11 cellular contexts compared by ENCODE assay signal in genomic region chrX:2829066-2829430, GRCh38. TPM values are rescaled to one million over a fixed set of nuclear protein-coding genes. Genes with fewer than 3 reads are reported as not detected.
DNase-seq lines count a peak whose midpoint lies in the region; ATAC-seq and TF ChIP-seq lines count a peak whose summit lies in the region.
"Had no signal": no experiment of that assay in that cellular context is flagged by ENCODE, and none has a peak within 500 bp of the region (broad histone marks: within the 10 kb centered on the region; RNA-seq: fewer than 3 reads in every experiment).

No MANE protein-coding gene starts in this region.

- H3K27me3 Mint-ChIP-seq in CD8-positive, alpha-beta memory T cell, result peaks cover 25 to 27% of the 10 kb centered on the region in 2 donors

- WGBS in gastroesophageal sphincter (ENCODE audit: low coverage in 1 of 2), 2 donors, result no CpG with 5 or more reads among the region's 35 CpGs

- H3K36me3 Mint-ChIP-seq in CD8-positive, alpha-beta memory T cell, result no peaks in the 10 kb centered on the region
- H3K36me3 Mint-ChIP-seq: naive thymus-derived CD4-positive, alpha-beta T cell had no signal

- H3K4me3 Mint-ChIP-seq in CD8-positive, alpha-beta memory T cell, result peak overlapping the region in 1 of 7 donors; percentile 26

- no peaks in the 10 kb centered on the region for H3K4me1 Mint-ChIP-seq in CD8-positive, alpha-beta memory T cell

- H3K36me3 ChIP-seq in Peyer's patch, result no peaks in the 10 kb centered on the region
- no peaks in the 10 kb centered on the region for H3K36me3 ChIP-seq in gastroesophageal sphincter
- no peaks in the 10 kb centered on the region for H3K36me3 ChIP-seq in osteoblast (ENCODE audit: insufficient read depth, low read length)
- H3K36me3 ChIP-seq in CD8-positive, alpha-beta memory T cell (ENCODE audit: insufficient read depth, low read length), result no peaks in the 10 kb centered on the region

- POLR2A ChIA-PET in CD8-positive, alpha-beta memory T cell (lab: Charles Lee), result no interaction called here

- TF ChIP-seq POLR2A in Peyer's patch (IDR thresholded peaks at IDR 0.05), result no peak
- TF ChIP-seq POLR2A in gastroesophageal sphincter (IDR thresholded peaks at IDR 0.05), result no peak

- peaks cover 0 to 4% (median 0%) of the 10 kb centered on the region in 5 donors for H3K9me3 Mint-ChIP-seq in CD8-positive, alpha-beta memory T cell

- peak overlapping the region; percentile 51 for H3K4me2 ChIP-seq in osteoblast (ENCODE audit: insufficient read depth, low read length)

- no peak overlapping the region for H3K27ac Mint-ChIP-seq in CD8-positive, alpha-beta memory T cell
- H3K27ac Mint-ChIP-seq: naive thymus-derived CD4-positive, alpha-beta T cell had no signal

- H3K27ac ChIP-seq in Peyer's patch (no peak overlapping the region), gastroesophageal sphincter (peak overlapping the region in 1 of 4 donors; percentile 12), osteoblast (ENCODE audit: low read depth, low read length) (no peak overlapping the region)
- no peak overlapping the region for H3K27ac ChIP-seq in CD8-positive, alpha-beta memory T cell (ENCODE audit: low read depth, low read length)

- no peaks in the 10 kb centered on the region for H3K79me2 ChIP-seq in osteoblast (ENCODE audit: insufficient read depth, low read length)

- ATAC-seq in gastroesophageal sphincter, result peak; percentile 36
- ATAC-seq in GM21528 (IDR thresholded peaks at IDR 0.05; ENCODE audit: low FRiP score, unreplicated experiment), result no peak
- ATAC-seq: naive thymus-derived CD4-positive, alpha-beta T cell had no signal

- H2AFZ ChIP-seq in osteoblast (ENCODE audit: low read length), result no peak overlapping the region

- H3K9me3 ChIP-seq in Peyer's patch (no peaks in the 10 kb centered on the region), gastroesophageal sphincter (no peaks in the 10 kb centered on the region), osteoblast (ENCODE audit: low read depth, low read length) (no peaks in the 10 kb centered on the region)
- H3K9me3 ChIP-seq in CD8-positive, alpha-beta memory T cell (ENCODE audit: low read length), result no peaks in the 10 kb centered on the region

- TF ChIP-seq CTCF in Peyer's patch (IDR thresholded peaks at IDR 0.05) (no peak), gastroesophageal sphincter (IDR thresholded peaks at IDR 0.05) (no peak), osteoblast (IDR thresholded peaks at IDR 0.05; ENCODE audit: extremely low read depth, low read depth, low read length) (no peak)

- DNase-seq in AG08396 (ENCODE audit: low spot score), result peak; percentile 31
- no peak for DNase-seq in Peyer's patch
- peak; percentile 53 for DNase-seq in osteoblast (ENCODE audit: insufficient read length, low spot score, missing footprints)
- DNase-seq in cerebellar cortex (ENCODE audit: low spot score), result no peak
- DNase-seq in CD8-positive, alpha-beta memory T cell, result no peak
- no peak for DNase-seq in COR-L47 (lab: John Stamatoyannopoulos, UW)
- DNase-seq: activated T-cell treated with anti-CD3 and anti-CD28 coated beads for 4 hours; DMS79 treated with DMSO at 0.1 percent for 48 hours; naive thymus-derived CD4-positive, alpha-beta T cell had no signal

- H3K4me3 ChIP-seq in Peyer's patch (peak overlapping the region in 3 of 4 donors; percentile 15 to 51 (median 51)), gastroesophageal sphincter (peak overlapping the region; percentile 36 to 56), osteoblast (ENCODE audit: insufficient read depth, low read length) (peak overlapping the region; percentile 58)
- H3K4me3 ChIP-seq in CD8-positive, alpha-beta memory T cell (ENCODE audit: low read length), result no peak overlapping the region

- CTCF ChIA-PET in CD8-positive, alpha-beta memory T cell (lab: Charles Lee), result no interaction called here

- H4K20me1 ChIP-seq in osteoblast (ENCODE audit: insufficient read depth, low read length), result no peaks in the 10 kb centered on the region

- no peaks in the 10 kb centered on the region for H3K4me1 ChIP-seq in Peyer's patch
- H3K4me1 ChIP-seq in gastroesophageal sphincter, result peaks cover 0 to 12% (median 4%) of the 10 kb centered on the region in 3 donors
- no peaks in the 10 kb centered on the region for H3K4me1 ChIP-seq in osteoblast (ENCODE audit: insufficient read depth, low read length)
- no peaks in the 10 kb centered on the region for H3K4me1 ChIP-seq in CD8-positive, alpha-beta memory T cell (ENCODE audit: insufficient read depth, low read length)

- TF ChIP-seq EP300 in gastroesophageal sphincter (IDR thresholded peaks at IDR 0.05), result no peak

- H3K27me3 ChIP-seq in Peyer's patch (no peaks in the 10 kb centered on the region), gastroesophageal sphincter (peaks cover 7% of the 10 kb centered on the region), osteoblast (ENCODE audit: insufficient read depth, low read length) (peaks cover 28% of the 10 kb centered on the region)
- no peaks in the 10 kb centered on the region for H3K27me3 ChIP-seq in CD8-positive, alpha-beta memory T cell (ENCODE audit: insufficient read depth, low read length, poor library complexity, severe bottlenecking)

RNA-seq across cellular contexts. Expression of gene GYG2, which starts 0.3 kb away (rescaled TPM):
- total RNA-seq in Peyer's patch, result 1 to 10 TPM in 3 of 4 donors, under 1 TPM in 1; 0.70 to 3.9 (median 2.8) TPM
- 10 to 100 TPM in 2 of 4 donors, 1 to 10 TPM in 2; 3.8 to 13.7 (median 8.5) TPM for total RNA-seq in gastroesophageal sphincter
- 5.6 and 6.2 TPM in 2 replicates for total RNA-seq in osteoblast
- not detected for total RNA-seq in CD8-positive, alpha-beta memory T cell
- not detected for polyA plus RNA-seq in CD8-positive, alpha-beta memory T cell
- total RNA-seq: naive thymus-derived CD4-positive, alpha-beta T cell had no signal
- polyA plus RNA-seq: naive thymus-derived CD4-positive, alpha-beta T cell had no signal

Comparison
In these comparisons a context has a peak if more than half of its experiments do, and no peak if none do; other contexts are left out.
1. DNase-seq: peak in AG08396 (single experiment) and osteoblast (single experiment); none in Peyer's patch (0 of 3), cerebellar cortex (single experiment), CD8-positive, alpha-beta memory T cell (0 of 5) and COR-L47 (single experiment).